Comparison of ENCODE assay signal across 17 cellular contexts in genomic region chr7:135162382-135163001, GRCh38. TPM values are rescaled to one million over a fixed set of nuclear protein-coding genes. Genes with fewer than 3 reads are reported as not detected.
DNase-seq lines count a peak whose midpoint lies in the region; ATAC-seq and TF ChIP-seq lines count a peak whose summit lies in the region.
"Had no signal": no experiment of that assay in that cellular context is flagged by ENCODE, and none has a peak within 500 bp of the region (broad histone marks: within the 10 kb centered on the region; RNA-seq: fewer than 3 reads in every experiment).

No MANE protein-coding gene starts in this region.

- H3K4me3 ChIP-seq in esophagus muscularis mucosa: no peak overlapping the region
- H3K4me3 ChIP-seq in WERI-Rb-1 (ENCODE audit: low read depth, low read length): no peak overlapping the region
- H3K4me3 ChIP-seq: uterus had no signal

- H3K9me3 ChIP-seq in esophagus muscularis mucosa (no peaks in the 10 kb centered on the region), WERI-Rb-1 (ENCODE audit: severe bottlenecking) (no peaks in the 10 kb centered on the region)
- H3K9me3 ChIP-seq: uterus had no signal

- H3K27me3 Mint-ChIP-seq in T-cell: no peaks in the 10 kb centered on the region
- no peaks in the 10 kb centered on the region for H3K27me3 Mint-ChIP-seq in stimulated activated memory B cell treated with anti-CD40 and anti-IgM and Interleukin-4, amounts not matched to agents 10 μg/mL and 1 μg/mL and 100 μg/mL, for 72 hours
- H3K27me3 Mint-ChIP-seq: brain had no signal

- peak overlapping the region in 3 of 4 donors; percentile 49 to 66 (median 64) for H3K27ac ChIP-seq in esophagus muscularis mucosa (replicated peaks in 1 of 4)
- no peak overlapping the region for H3K27ac ChIP-seq in WERI-Rb-1

- no peak for TF ChIP-seq EP300 in esophagus muscularis mucosa (IDR thresholded peaks at IDR 0.05)

- H3K36me3 ChIP-seq in esophagus muscularis mucosa: peaks cover 3 to 42% (median 37%) of the 10 kb centered on the region in 4 donors
- peaks cover 44% of the 10 kb centered on the region for H3K36me3 ChIP-seq in WERI-Rb-1
- H3K36me3 ChIP-seq: uterus had no signal

- peak overlapping the region; percentile 57 to 83 for H3K27ac Mint-ChIP-seq in activated naive CD4-positive, alpha-beta T cell treated with anti-CD3 and anti-CD28 coated beads, Interleukin-2, amount 50 U/mL, for 72 hours
- peak overlapping the region; percentile 68 to 93 for H3K27ac Mint-ChIP-seq in T-cell
- peak overlapping the region; percentile 89 for H3K27ac Mint-ChIP-seq in stimulated activated memory B cell treated with anti-CD40 and anti-IgM and Interleukin-4, amounts not matched to agents 10 μg/mL and 1 μg/mL and 100 μg/mL, for 72 hours

- POLR2A ChIA-PET in T-cell (lab: Charles Lee): no interaction called here

- no peak for TF ChIP-seq POLR2A in esophagus muscularis mucosa (IDR thresholded peaks at IDR 0.05; ENCODE audit: low read depth)

- DNase-seq in activated naive CD4-positive, alpha-beta T cell treated with anti-CD3 and anti-CD28 coated beads, Interleukin-2, amount 50 U/mL, for 72 hours (ENCODE audit: low spot score in 2 of 2): no peak
- no peak for DNase-seq in activated naive CD4-positive, alpha-beta T cell treated with Interleukin-2 at 50 U/mL for 16 hours
- no peak for DNase-seq in T-cell
- DNase-seq in esophagus muscularis mucosa (ENCODE audit: extremely low spot score): no peak
- DNase-seq in WERI-Rb-1: no peak
- DNase-seq: activated gamma-delta T cell treated with Interleukin-2 at 50 U/mL for 16 hours, EL, islet precursor cell, NCI-H2029, retina, uterus had no signal

- CTCF ChIA-PET in T-cell (lab: Charles Lee): no interaction called here

- H3K27me3 ChIP-seq in esophagus muscularis mucosa (no peaks in the 10 kb centered on the region), WERI-Rb-1 (ENCODE audit: insufficient read depth, low read depth, severe bottlenecking) (no peaks in the 10 kb centered on the region)
- H3K27me3 ChIP-seq: uterus had no signal

- H3K4me3 Mint-ChIP-seq in T-cell: no peak overlapping the region
- no peak overlapping the region for H3K4me3 Mint-ChIP-seq in stimulated activated memory B cell treated with anti-CD40 and anti-IgM and Interleukin-4, amounts not matched to agents 10 μg/mL and 1 μg/mL and 100 μg/mL, for 72 hours
- H3K4me3 Mint-ChIP-seq: brain; T-helper 1 cell treated with Interleukin-12 subunit alpha and Interleukin-12 subunit beta and Interleukin-4 antibody, amounts not matched to agents 30 μg/mL and 1 μg/mL, for 36 hours had no signal

- peaks cover 69 to 79% (median 77%) of the 10 kb centered on the region in 3 donors for H3K4me1 Mint-ChIP-seq in T-cell
- H3K4me1 Mint-ChIP-seq in stimulated activated memory B cell treated with anti-CD40 and anti-IgM and Interleukin-4, amounts not matched to agents 10 μg/mL and 1 μg/mL and 100 μg/mL, for 72 hours: peaks cover 82% of the 10 kb centered on the region

- WGBS in esophagus muscularis mucosa: 97% methylated on average over 2 of the region's 2 CpGs

- peaks cover 9 to 26% of the 10 kb centered on the region in 2 donors for H3K9me3 Mint-ChIP-seq in activated naive CD4-positive, alpha-beta T cell treated with anti-CD3 and anti-CD28 coated beads, Interleukin-2, amount 50 U/mL, for 72 hours
- peaks cover 4 to 8% (median 6%) of the 10 kb centered on the region in 3 donors for H3K9me3 Mint-ChIP-seq in T-cell
- H3K9me3 Mint-ChIP-seq in stimulated activated memory B cell treated with anti-CD40 and anti-IgM and Interleukin-4, amounts not matched to agents 10 μg/mL and 1 μg/mL and 100 μg/mL, for 72 hours: peaks cover 4% of the 10 kb centered on the region

- intact Hi-C loops in esophagus muscularis mucosa (cut with DNase I): no loop called here

- ATAC-seq in activated naive CD4-positive, alpha-beta T cell treated with anti-CD3 and anti-CD28 coated beads, Interleukin-2, amount 50 U/mL, for 72 hours: no peak
- ATAC-seq in T-cell (replicated peaks in 1 of 4): no peak
- no peak for ATAC-seq in stimulated activated memory B cell treated with anti-CD40 and anti-IgM and Interleukin-4, amounts not matched to agents 10 μg/mL and 1 μg/mL and 100 μg/mL, for 72 hours
- no peak for ATAC-seq in HG02884 (IDR thresholded peaks at IDR 0.05; ENCODE audit: unreplicated experiment)
- no peak for ATAC-seq in GM21390 (IDR thresholded peaks at IDR 0.05; ENCODE audit: unreplicated experiment)
- ATAC-seq: Right ventricle myocardium inferior had no signal

- TF ChIP-seq CTCF in esophagus muscularis mucosa (IDR thresholded peaks at IDR 0.05): no peak
- no peak for TF ChIP-seq CTCF in WERI-Rb-1 (IDR thresholded peaks at IDR 0.05; ENCODE audit: low read depth, low read length)

- peaks cover 66 to 89% (median 75%) of the 10 kb centered on the region in 4 donors for H3K4me1 ChIP-seq in esophagus muscularis mucosa
- H3K4me1 ChIP-seq: uterus had no signal

- H3K36me3 Mint-ChIP-seq in activated naive CD4-positive, alpha-beta T cell treated with anti-CD3 and anti-CD28 coated beads, Interleukin-2, amount 50 U/mL, for 72 hours: peaks cover 28 to 77% of the 10 kb centered on the region in 2 donors
- peaks cover 67% of the 10 kb centered on the region for H3K36me3 Mint-ChIP-seq in T-cell
- peaks cover 83% of the 10 kb centered on the region for H3K36me3 Mint-ChIP-seq in stimulated activated memory B cell treated with anti-CD40 and anti-IgM and Interleukin-4, amounts not matched to agents 10 μg/mL and 1 μg/mL and 100 μg/mL, for 72 hours

RNA-seq across cellular contexts. Expression of gene CYREN, which starts 8.0 kb away (rescaled TPM):
- total RNA-seq in activated naive CD4-positive, alpha-beta T cell treated with anti-CD3 and anti-CD28 coated beads, Interleukin-2, amount 50 U/mL, for 72 hours: 10 to 100 TPM; 27.2 to 28.2 TPM
- total RNA-seq in T-cell (10 to 100 TPM; 24.3 to 46.4 (median 44.6) TPM), esophagus muscularis mucosa (10 to 100 TPM; 30.8 to 51.7 (median 40.2) TPM)

RNA-seq across cellular contexts. Expression of gene TMEM140, which starts 14.6 kb away (rescaled TPM):
- total RNA-seq in activated naive CD4-positive, alpha-beta T cell treated with anti-CD3 and anti-CD28 coated beads, Interleukin-2, amount 50 U/mL, for 72 hours: 10 to 100 TPM in 1 of 2 donors, 1 to 10 TPM in 1; 8.3 to 13.6 TPM
- 10 to 100 TPM; 20.7 to 32.7 (median 25.8) TPM for total RNA-seq in T-cell
- total RNA-seq in esophagus muscularis mucosa: 10 to 100 TPM; 13.0 to 21.2 (median 17.1) TPM

RNA-seq across cellular contexts. Expression of gene WDR91, which starts 48.8 kb away (rescaled TPM):
- 10 to 100 TPM in 1 of 2 donors, 1 to 10 TPM in 1; 9.9 to 13.7 TPM for total RNA-seq in activated naive CD4-positive, alpha-beta T cell treated with anti-CD3 and anti-CD28 coated beads, Interleukin-2, amount 50 U/mL, for 72 hours
- 10 to 100 TPM; 28.1 to 41.2 (median 37.6) TPM for total RNA-seq in T-cell
- total RNA-seq in esophagus muscularis mucosa: 10 to 100 TPM; 13.3 to 27.4 (median 20.4) TPM
